Comparison of ENCODE assay signal across 34 cellular contexts in genomic region chr12:16668198-16668597, GRCh38.
"Had no signal": no experiment of that assay in that cellular context is flagged by ENCODE, and none has a peak within 500 bp of the region (broad histone marks: within the 10 kb centered on the region; RNA-seq: fewer than 3 reads in every experiment).

No MANE protein-coding gene starts in this region.

- H3K9me3 Mint-ChIP-seq: activated CD4-positive, alpha-beta memory T cell treated with anti-CD3 and anti-CD28 coated beads, Interleukin-2, amount 10 ng/mL, durations not matched to agents 7 days and 5 days; activated CD4-positive, alpha-beta T cell treated with anti-CD3 and anti-CD28 coated beads, Interleukin-2, amount 10 ng/mL, durations not matched to agents 24 days and 14 days; activated naive CD4-positive, alpha-beta T cell treated with anti-CD3 and anti-CD28 coated beads for 36 hours; activated naive CD8-positive, alpha-beta T cell treated with anti-CD3 and anti-CD28 coated beads, Interleukin-2, amount 50 U/mL, for 24 hours; activated T-helper 1 cell treated with anti-CD3 and anti-CD28 coated beads, Interleukin-12 subunit alpha, Interleukin-12 subunit beta, Interleukin-2, Interleukin-4 antibody, amounts not matched to agents 30 ng/mL and 10 ng/mL and 1 ng/mL, durations not matched to agents 14 hours and 24 hours and 36 hours had no signal

- H3K27ac ChIP-seq: adrenal gland, body of pancreas, esophagus muscularis mucosa, foreskin keratinocyte, gastrocnemius medialis, heart left ventricle, WERI-Rb-1 had no signal

- DNase-seq: activated CD4-positive, alpha-beta memory T cell treated with anti-CD3 and anti-CD28 coated beads, Interleukin-2, amount 10 ng/mL, durations not matched to agents 7 days and 5 days; activated CD4-positive, alpha-beta T cell treated with anti-CD3 and anti-CD28 coated beads for 36 hours; activated CD4-positive, alpha-beta T cell treated with anti-CD3 and anti-CD28 coated beads, Interleukin-2, amount 10 ng/mL, durations not matched to agents 24 days and 14 days; activated CD4-positive, alpha-beta T cell treated with anti-CD3 and anti-CD28 coated beads, Interleukin-2, amount 50 U/mL, for 4 hours; activated CD4-positive, CD25-positive, alpha-beta regulatory T cell; activated CD4-positive, CD25-positive, alpha-beta regulatory T cell treated with anti-CD3 and anti-CD28 coated beads, Interleukin-2, amount 50 U/mL, for 72 hours; activated CD8-positive, alpha-beta memory T cell treated with anti-CD3 and anti-CD28 coated beads, Interleukin-2, amount 50 U/mL, for 48 hours; activated effector memory CD4-positive, alpha-beta T cell treated with anti-CD3 and anti-CD28 coated beads, Interleukin-2, amount 50 U/mL, for 16 hours; activated naive CD4-positive, alpha-beta T cell treated with anti-CD3 and anti-CD28 coated beads for 36 hours; activated naive CD8-positive, alpha-beta T cell treated with anti-CD3 and anti-CD28 coated beads for 36 hours; activated naive CD8-positive, alpha-beta T cell treated with anti-CD3 and anti-CD28 coated beads, Interleukin-2, amount 50 U/mL, for 24 hours; activated T-cell treated with anti-CD3 and anti-CD28 coated beads, Interleukin-2, amount 50 U/mL, for 48 hours; adrenal gland; amygdala; aorta; body of pancreas; caudate nucleus; cortex of kidney; dermis blood vessel endothelial cell; effector CD4-positive, alpha-beta T cell; effector memory CD8-positive, alpha-beta T cell; erythroblast; foreskin keratinocyte; gastrocnemius medialis; glutamatergic neuron; heart left ventricle; hypothalamus; T1000; WERI-Rb-1 had no signal

- H3K27me3 ChIP-seq: adrenal gland, body of pancreas, esophagus muscularis mucosa, foreskin keratinocyte, gastrocnemius medialis, heart left ventricle had no signal

- H3K27ac Mint-ChIP-seq: activated CD4-positive, alpha-beta memory T cell treated with anti-CD3 and anti-CD28 coated beads, Interleukin-2, amount 10 ng/mL, durations not matched to agents 7 days and 5 days; activated CD4-positive, alpha-beta T cell treated with anti-CD3 and anti-CD28 coated beads for 36 hours; activated CD4-positive, alpha-beta T cell treated with anti-CD3 and anti-CD28 coated beads, Interleukin-2, amount 10 ng/mL, durations not matched to agents 24 days and 14 days; activated naive CD4-positive, alpha-beta T cell treated with anti-CD3 and anti-CD28 coated beads for 36 hours; activated naive CD4-positive, alpha-beta T cell treated with anti-CD3 and anti-CD28 coated beads, Interleukin-2, amount 50 U/mL, for 24 hours; activated naive CD8-positive, alpha-beta T cell treated with anti-CD3 and anti-CD28 coated beads for 36 hours; activated naive CD8-positive, alpha-beta T cell treated with anti-CD3 and anti-CD28 coated beads, Interleukin-2, amount 50 U/mL, for 24 hours; activated T-helper 1 cell treated with anti-CD3 and anti-CD28 coated beads, Interleukin-12 subunit alpha, Interleukin-12 subunit beta, Interleukin-2, Interleukin-4 antibody, amounts not matched to agents 30 ng/mL and 10 ng/mL and 1 ng/mL, durations not matched to agents 14 hours and 24 hours and 36 hours; activated T-helper 2 cell treated with anti-CD3 and anti-CD28 coated beads, Interferon-gamma antibody, Interleukin-2, Interleukin-4, amounts not matched to agents 10 μg/mL and 5 μg/mL and 100 μg/mL, durations not matched to agents 14 hours and 24 hours and 36 hours; effector memory CD8-positive, alpha-beta T cell; T-helper 2 cell treated with Interferon-gamma antibody and Interleukin-4, amounts not matched to agents 5 μg/mL and 100 μg/mL, for 36 hours had no signal

- H3K4me3 Mint-ChIP-seq: activated CD4-positive, alpha-beta memory T cell treated with anti-CD3 and anti-CD28 coated beads, Interleukin-2, amount 10 ng/mL, durations not matched to agents 7 days and 5 days; activated CD4-positive, alpha-beta T cell treated with anti-CD3 and anti-CD28 coated beads for 36 hours; activated CD4-positive, alpha-beta T cell treated with anti-CD3 and anti-CD28 coated beads, Interleukin-2, amount 10 ng/mL, durations not matched to agents 24 days and 14 days; activated naive CD4-positive, alpha-beta T cell treated with anti-CD3 and anti-CD28 coated beads for 36 hours; activated naive CD4-positive, alpha-beta T cell treated with anti-CD3 and anti-CD28 coated beads, Interleukin-2, amount 50 U/mL, for 24 hours; activated naive CD8-positive, alpha-beta T cell treated with anti-CD3 and anti-CD28 coated beads for 36 hours; activated naive CD8-positive, alpha-beta T cell treated with anti-CD3 and anti-CD28 coated beads, Interleukin-2, amount 50 U/mL, for 24 hours; activated T-helper 1 cell treated with anti-CD3 and anti-CD28 coated beads, Interleukin-12 subunit alpha, Interleukin-12 subunit beta, Interleukin-2, Interleukin-4 antibody, amounts not matched to agents 30 ng/mL and 10 ng/mL and 1 ng/mL, durations not matched to agents 14 hours and 24 hours and 36 hours; effector memory CD8-positive, alpha-beta T cell; T-helper 2 cell treated with Interferon-gamma antibody and Interleukin-4, amounts not matched to agents 5 μg/mL and 100 μg/mL, for 36 hours had no signal

- H3K9me3 ChIP-seq: adrenal gland, body of pancreas, esophagus muscularis mucosa, gastrocnemius medialis, heart left ventricle had no signal

- H3K27me3 Mint-ChIP-seq: activated CD4-positive, alpha-beta memory T cell treated with anti-CD3 and anti-CD28 coated beads, Interleukin-2, amount 10 ng/mL, durations not matched to agents 7 days and 5 days; activated CD4-positive, alpha-beta T cell treated with anti-CD3 and anti-CD28 coated beads for 36 hours; activated CD4-positive, alpha-beta T cell treated with anti-CD3 and anti-CD28 coated beads, Interleukin-2, amount 10 ng/mL, durations not matched to agents 24 days and 14 days; activated naive CD4-positive, alpha-beta T cell treated with anti-CD3 and anti-CD28 coated beads, Interleukin-2, amount 50 U/mL, for 24 hours; activated naive CD8-positive, alpha-beta T cell treated with anti-CD3 and anti-CD28 coated beads for 36 hours; activated naive CD8-positive, alpha-beta T cell treated with anti-CD3 and anti-CD28 coated beads, Interleukin-2, amount 50 U/mL, for 24 hours; effector memory CD8-positive, alpha-beta T cell had no signal

- H3K4me1 ChIP-seq: adrenal gland, body of pancreas, esophagus muscularis mucosa, foreskin keratinocyte, gastrocnemius medialis, heart left ventricle had no signal

- H3K4me1 Mint-ChIP-seq: activated CD4-positive, alpha-beta memory T cell treated with anti-CD3 and anti-CD28 coated beads, Interleukin-2, amount 10 ng/mL, durations not matched to agents 7 days and 5 days; activated CD4-positive, alpha-beta T cell treated with anti-CD3 and anti-CD28 coated beads for 36 hours; activated CD4-positive, alpha-beta T cell treated with anti-CD3 and anti-CD28 coated beads, Interleukin-2, amount 10 ng/mL, durations not matched to agents 24 days and 14 days; activated naive CD4-positive, alpha-beta T cell treated with anti-CD3 and anti-CD28 coated beads, Interleukin-2, amount 50 U/mL, for 24 hours; activated naive CD8-positive, alpha-beta T cell treated with anti-CD3 and anti-CD28 coated beads for 36 hours; activated naive CD8-positive, alpha-beta T cell treated with anti-CD3 and anti-CD28 coated beads, Interleukin-2, amount 50 U/mL, for 24 hours had no signal

- ATAC-seq: activated CD4-positive, alpha-beta T cell treated with anti-CD3 and anti-CD28 coated beads for 36 hours; activated naive CD8-positive, alpha-beta T cell treated with anti-CD3 and anti-CD28 coated beads, Interleukin-2, amount 50 U/mL, for 24 hours; body of pancreas; effector memory CD8-positive, alpha-beta T cell; foreskin keratinocyte; gastrocnemius medialis; heart left ventricle had no signal

- H3K36me3 Mint-ChIP-seq: activated naive CD4-positive, alpha-beta T cell treated with anti-CD3 and anti-CD28 coated beads, Interleukin-2, amount 50 U/mL, for 24 hours; activated naive CD8-positive, alpha-beta T cell treated with anti-CD3 and anti-CD28 coated beads for 36 hours had no signal

- H3K36me3 ChIP-seq: adrenal gland, esophagus muscularis mucosa, gastrocnemius medialis, heart left ventricle, WERI-Rb-1 had no signal

- H3K4me3 ChIP-seq: adrenal gland, body of pancreas, esophagus muscularis mucosa, gastrocnemius medialis, heart left ventricle had no signal
